ENCODE assay signal across 1 cellular context in genomic region chr17:1315891-1316403, GRCh38.
TF ChIP-seq lines count a peak whose summit lies in the region.

No MANE protein-coding gene starts in this region.

TF ChIP-seq in HEK293, 187 proteins besides CTCF, POLR2A, EP300 and RAD21 (continued from another document):
- TF ChIP-seq ZNF132 (tag by site-specific recombination; IDR thresholded peaks at IDR 0.05; ENCODE audit: borderline replicate concordance) = no peak
- TF ChIP-seq ZSCAN16 (tag by site-specific recombination; IDR thresholded peaks at IDR 0.05) = no peak
- TF ChIP-seq ZNF621 (tag by site-specific recombination; IDR thresholded peaks at IDR 0.05) = no peak
- TF ChIP-seq PBX3 (CRISPR knock-in tag; IDR thresholded peaks at IDR 0.05) = no peak
- TF ChIP-seq ZNF324 (tag by site-specific recombination; IDR thresholded peaks at IDR 0.05) = peak; percentile 46; the same call in 1 of the 2 replicates
- no peak; the same call in 1 of the 2 replicates for TF ChIP-seq PATZ1 (tag by site-specific recombination; IDR thresholded peaks at IDR 0.05)
- peak; percentile 57 for TF ChIP-seq ZBTB48 (tag by site-specific recombination; IDR thresholded peaks at IDR 0.05)
- no peak for TF ChIP-seq ZNF221 (tag by site-specific recombination; IDR thresholded peaks at IDR 0.05; ENCODE audit: borderline replicate concordance)
- peak; percentile 70 for TF ChIP-seq ZBTB17 (tag by site-specific recombination; IDR thresholded peaks at IDR 0.05)
- TF ChIP-seq ZNF843 (tag by site-specific recombination; IDR thresholded peaks at IDR 0.05) = peak; percentile 73; the same call in 1 of the 2 replicates
- peak; percentile 16; the same call in 1 of the 2 replicates for TF ChIP-seq ZNF639 (tag by site-specific recombination; IDR thresholded peaks at IDR 0.05)
- no peak for TF ChIP-seq ZNF747 (tag by site-specific recombination; IDR thresholded peaks at IDR 0.05)
- TF ChIP-seq ZNF211 (tag by site-specific recombination; IDR thresholded peaks at IDR 0.05; ENCODE audit: low read depth) = no peak
- TF ChIP-seq ZNF23 (tag by site-specific recombination; IDR thresholded peaks at IDR 0.05; ENCODE audit: borderline replicate concordance) = no peak
- TF ChIP-seq ZNF518A (tag by site-specific recombination; conservative IDR thresholded peaks at IDR 0.05; ENCODE audit: low read depth) = 0 out of 2 replicates have a peak, but pooled peaks have one; percentile 18
- no peak for TF ChIP-seq ZNF391 (tag by site-specific recombination; IDR thresholded peaks at IDR 0.05; ENCODE audit: borderline replicate concordance, low read depth)
- TF ChIP-seq ZNF18 (tag by site-specific recombination; IDR thresholded peaks at IDR 0.05) = peak; percentile 88
- TF ChIP-seq GLIS2 (tag by site-specific recombination; IDR thresholded peaks at IDR 0.05) = no peak
- TF ChIP-seq ELK4 (IDR thresholded peaks at IDR 0.05; ENCODE audit: borderline replicate concordance, low read depth, low read length) = no peak
- TF ChIP-seq ZNF274 (IDR thresholded peaks at IDR 0.05; ENCODE audit: low read length) = no peak
- TF ChIP-seq ZNF274 (tag by site-specific recombination; IDR thresholded peaks at IDR 0.05; ENCODE audit: borderline replicate concordance) = no peak
- no peak for TF ChIP-seq ZNF302 (tag by site-specific recombination; IDR thresholded peaks at IDR 0.05; ENCODE audit: low read depth)
- TF ChIP-seq ZNF16 (tag by site-specific recombination; IDR thresholded peaks at IDR 0.05; ENCODE audit: low read depth) = no peak
- peak; percentile 66; the same call in 1 of the 2 replicates for TF ChIP-seq ZNF488 (tag by site-specific recombination; IDR thresholded peaks at IDR 0.05)
- no peak for TF ChIP-seq ZSCAN4 (tag by site-specific recombination; IDR thresholded peaks at IDR 0.05)
